In the genomic region with DNA sequence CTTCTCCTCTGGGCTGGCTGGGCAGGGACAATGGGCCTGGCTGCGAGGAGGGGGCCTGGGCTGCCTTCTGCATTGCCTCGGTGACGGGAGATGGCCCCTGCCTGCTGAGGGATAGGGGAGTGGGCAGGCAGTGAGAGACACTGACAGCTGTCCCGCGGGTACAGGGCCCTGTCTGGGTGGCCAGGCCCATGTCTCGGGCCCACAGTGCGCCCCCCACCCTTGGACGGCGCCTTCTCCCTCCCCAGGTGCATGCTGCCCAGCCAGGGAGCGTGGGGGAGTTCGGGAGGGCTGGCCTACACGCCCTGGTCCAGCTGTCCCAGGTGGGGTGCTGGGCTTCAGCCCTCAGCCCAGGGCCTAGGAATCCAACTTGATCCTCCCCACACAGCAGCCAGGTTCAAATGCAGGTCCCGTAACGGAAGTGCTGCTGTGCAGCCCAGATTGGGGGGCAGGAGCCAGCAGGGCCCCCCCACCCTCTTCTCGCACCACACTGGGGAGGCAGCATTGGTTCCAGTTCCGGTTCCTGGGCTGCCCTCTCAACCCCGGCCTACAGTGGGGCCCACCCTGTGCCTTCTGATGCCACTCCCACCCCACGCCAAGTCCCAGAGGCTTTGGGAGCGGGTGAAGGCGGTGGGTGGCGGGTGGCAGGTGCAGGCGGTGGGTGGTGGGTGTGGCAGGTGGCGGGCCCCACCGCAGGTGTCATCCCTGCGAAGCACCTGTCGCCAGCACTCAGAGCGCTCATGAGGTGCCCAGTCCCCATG, we compare ENCODE assay signal across 24 cellular contexts. TPM values are rescaled to one million over a fixed set of nuclear protein-coding genes. Genes with fewer than 3 reads are reported as not detected.
A peak's percentile ranks its signal among the peaks of the same experiment; 100 is the strongest.
DNase-seq lines count a peak whose midpoint lies in the region; ATAC-seq and TF ChIP-seq lines count a peak whose summit lies in the region.
"Had no signal": no experiment of that assay in that cellular context is flagged by ENCODE, and none has a peak within 500 bp of the region (broad histone marks: within the 10 kb centered on the region; RNA-seq: fewer than 3 reads in every experiment).

No MANE protein-coding gene starts in this region.

- H3K9me3 ChIP-seq in breast epithelium (no peaks in the 10 kb centered on the region), mammary epithelial cell (replicated peaks; ENCODE audit: insufficient read depth, low read length) (no peaks in the 10 kb centered on the region), mucosa of descending colon (no peaks in the 10 kb centered on the region), vagina (no peaks in the 10 kb centered on the region)
- H3K9me3 ChIP-seq: BE2C, thyroid gland had no signal

- POLR2A ChIA-PET in RWPE1 (lab: Yijun Ruan, JAX; ENCODE audit: low non-redundant PET) = no interaction called here

- in situ Hi-C loops in mammary epithelial cell (cut with MboI; ENCODE audit: low sequenced_read_pairs in 2 of 2) = no loop called here

- dilution Hi-C loops in mammary epithelial cell (cut with HindIII; ENCODE audit: low sequenced_read_pairs) = no loop called here

- no peak for TF ChIP-seq POLR2A in breast epithelium (IDR thresholded peaks at IDR 0.05)
- no peak for TF ChIP-seq POLR2A in vagina (IDR thresholded peaks at IDR 0.05)

- no peak overlapping the region for H2AFZ ChIP-seq in mammary epithelial cell (ENCODE audit: low read depth, low read length)

- H3K27me3 ChIP-seq in breast epithelium = no peaks in the 10 kb centered on the region
- H3K27me3 ChIP-seq in mammary epithelial cell (ENCODE audit: insufficient read depth, low read length) = no peaks in the 10 kb centered on the region
- H3K27me3 ChIP-seq in vagina = no peaks in the 10 kb centered on the region
- H3K27me3 ChIP-seq: BE2C, brain microvascular endothelial cell, foreskin keratinocyte, thyroid gland had no signal

- H3K9ac ChIP-seq in mammary epithelial cell (ENCODE audit: insufficient read depth, low read length) = no peak overlapping the region

- H3K4me2 ChIP-seq in mammary epithelial cell (ENCODE audit: insufficient read depth, low read depth, low read length) = no peak overlapping the region

- no TSS peak for BruUV-seq in mammary epithelial cell (replicated peaks; lab: Mats Ljungman, UMichigan)

- DNase-seq in breast epithelium (ENCODE audit: low spot score in 2 of 2) (no peak), mammary epithelial cell (no peak), RWPE1 (ENCODE audit: low spot score) (no peak), mucosa of descending colon (no peak), vagina (ENCODE audit: extremely low spot score in 2 of 2) (no peak), DMS79 (lab: John Stamatoyannopoulos, UW) (no peak), iPS-NIHi7 (ENCODE audit: extremely low spot score) (no peak)
- DNase-seq: 8988T; activated CD4-positive, alpha-beta T cell treated with anti-CD3 and anti-CD28 coated beads, Interleukin-2, amount 10 ng/mL, durations not matched to agents 7 days and 5 days; activated CD8-positive, alpha-beta memory T cell treated with anti-CD3 and anti-CD28 coated beads, Interleukin-2, amount 50 U/mL, for 4 hours; activated effector memory CD4-positive, alpha-beta T cell treated with Interleukin-2 at 50 U/mL for 16 hours; activated naive CD8-positive, alpha-beta T cell treated with anti-CD3 and anti-CD28 coated beads, Interleukin-2, amount 50 U/mL, for 24 hours; BE2C; brain microvascular endothelial cell; foreskin keratinocyte; GDM1; KG1; NCI-H1930; NCI-H446; RPMI8226; stimulated activated CD4-positive, alpha-beta T cell treated with anti-CD3 and anti-CD28 coated beads, Interleukin-12 subunit alpha, Interleukin-12 subunit beta, amount 100 ng/mL, for 4 hours; SW 1271; thyroid gland had no signal

- 92% methylated on average over 11 of the region's 27 CpGs for WGBS in mammary epithelial cell (ENCODE audit: low coverage, missing lambda C conversion rate)

- ATAC-seq in mucosa of descending colon = peak; percentile 5
- no peak for ATAC-seq in HG02885 (IDR thresholded peaks at IDR 0.05; ENCODE audit: poor library complexity, unreplicated experiment)
- ATAC-seq: foreskin keratinocyte had no signal

- TF ChIP-seq CTCF in breast epithelium (IDR thresholded peaks at IDR 0.05) (no peak), mammary epithelial cell (conservative IDR thresholded peaks at IDR 0.05 in 1 of 2, IDR thresholded peaks at IDR 0.05 in 1 of 2; ENCODE audit: extremely low read depth in 1 of 2, insufficient read depth in 1 of 2, low read depth in 1 of 2, low read length in 2 of 2) (no peak), RWPE1 (conservative IDR thresholded peaks at IDR 0.05; ENCODE audit: low read depth) (no peak), mucosa of descending colon (IDR thresholded peaks at IDR 0.05) (no peak), vagina (IDR thresholded peaks at IDR 0.05) (no peak)

- H3K79me2 ChIP-seq in mammary epithelial cell (ENCODE audit: insufficient read depth, low read length) = peaks cover 61% of the 10 kb centered on the region

- H3K36me3 ChIP-seq in breast epithelium = peaks cover 6% of the 10 kb centered on the region
- peaks cover 4% of the 10 kb centered on the region for H3K36me3 ChIP-seq in mammary epithelial cell (ENCODE audit: insufficient read depth, low read length)
- H3K36me3 ChIP-seq in mucosa of descending colon (ENCODE audit: low read depth) = no peaks in the 10 kb centered on the region
- H3K36me3 ChIP-seq in vagina = peaks cover 0 to 53% of the 10 kb centered on the region in 2 donors
- H3K36me3 ChIP-seq: BE2C had no signal

- H3K27ac ChIP-seq in breast epithelium = peak overlapping the region; percentile 35 to 85
- no peak overlapping the region for H3K27ac ChIP-seq in mammary epithelial cell (ENCODE audit: insufficient read depth, low read depth, low read length)
- H3K27ac ChIP-seq in RWPE1 = peak overlapping the region; percentile 99
- peak overlapping the region; percentile 81 for H3K27ac ChIP-seq in vagina
- H3K27ac ChIP-seq: brain microvascular endothelial cell, foreskin keratinocyte, thyroid gland had no signal

- peaks cover 2% of the 10 kb centered on the region for H4K20me1 ChIP-seq in mammary epithelial cell (ENCODE audit: insufficient read depth, low read length)

- H3K4me3 ChIP-seq in breast epithelium (no peak overlapping the region), mammary epithelial cell (replicated peaks in 1 of 3; ENCODE audit: insufficient read depth in 1 of 3, low read depth in 2 of 3, low read length in 3 of 3) (no peak overlapping the region), mucosa of descending colon (no peak overlapping the region), vagina (no peak overlapping the region)
- H3K4me3 ChIP-seq: thyroid gland had no signal

- CTCF ChIA-PET in mammary epithelial cell (lab: Charles Lee; ENCODE audit: low non-redundant PET) = no interaction called here
- CTCF ChIA-PET in RWPE1 (lab: Yijun Ruan, JAX) = interaction anchor here (1.4 kb wide), 1 partner anchor 27 kb away, joined by 4 read pairs; no protein-coding TSS in a partner anchor

- H3K4me1 ChIP-seq in breast epithelium = peaks cover 13 to 25% of the 10 kb centered on the region in 2 donors
- H3K4me1 ChIP-seq in mammary epithelial cell (ENCODE audit: insufficient read depth, low read length) = peaks cover 8% of the 10 kb centered on the region
- H3K4me1 ChIP-seq in mucosa of descending colon (ENCODE audit: low read depth) = peaks cover 18% of the 10 kb centered on the region
- peaks cover 49% of the 10 kb centered on the region for H3K4me1 ChIP-seq in vagina

- intact Hi-C loops in breast epithelium (cut with DNase I; ENCODE audit: low total_unique reads) (no loop called here), mammary epithelial cell (cut with micrococcal nuclease) (no loop called here), mucosa of descending colon (cut with DNase I, micrococcal nuclease) (no loop called here), vagina (cut with DNase I) (no loop called here)

RNA-seq across cellular contexts. Expression of gene TSSC4, which starts 7.3 kb away (rescaled TPM):
- total RNA-seq in breast epithelium (10 to 100 TPM; 36.8 to 44.9 (median 37.2) TPM), mammary epithelial cell (10 to 100 TPM; 38.3 to 49.9 TPM), mucosa of descending colon (10 to 100 TPM; 33.9 to 58.8 (median 39.2) TPM), vagina (37.6 TPM)
- 23.4 TPM for polyA plus RNA-seq in mammary epithelial cell
- 5.9 TPM for polyA minus RNA-seq in mammary epithelial cell

RNA-seq across cellular contexts. Expression of gene CD81, which starts 16.2 kb away (rescaled TPM):
- 100 to 1,000 TPM; 311 to 770 (median 330) TPM for total RNA-seq in breast epithelium
- 100 to 1,000 TPM; 184 to 302 TPM for total RNA-seq in mammary epithelial cell
- 301 TPM for polyA plus RNA-seq in mammary epithelial cell
- 426 TPM for polyA minus RNA-seq in mammary epithelial cell
- 100 to 1,000 TPM in 2 of 3 donors, 10 to 100 TPM in 1; 98.7 to 551 (median 186) TPM for total RNA-seq in mucosa of descending colon
- 526 TPM for total RNA-seq in vagina

RNA-seq across cellular contexts. Expression of gene TRPM5, which starts 51.0 kb away (rescaled TPM):
- total RNA-seq in breast epithelium (not detected), mammary epithelial cell (not detected), mucosa of descending colon (1 to 10 TPM; 2.2 to 3.7 (median 2.5) TPM), vagina (not detected)
- not detected for polyA plus RNA-seq in mammary epithelial cell
- polyA minus RNA-seq in mammary epithelial cell = not detected
- total RNA-seq: foreskin keratinocyte had no signal
- polyA plus RNA-seq: foreskin keratinocyte had no signal

RNA-seq across cellular contexts. Expression of gene KCNQ1, which starts 51.5 kb away (rescaled TPM):
- 1 to 10 TPM; 3.6 to 6.2 (median 5.1) TPM for total RNA-seq in breast epithelium
- total RNA-seq in mammary epithelial cell = under 1 TPM in 1 of 2 donors, not detected in 1; 0.83 TPM
- not detected for polyA plus RNA-seq in mammary epithelial cell
- polyA minus RNA-seq in mammary epithelial cell = not detected
- 10 to 100 TPM; 15.5 to 44.7 (median 37.4) TPM for total RNA-seq in mucosa of descending colon
- 2.7 TPM for total RNA-seq in vagina
- total RNA-seq: foreskin keratinocyte had no signal
- polyA plus RNA-seq: foreskin keratinocyte had no signal
